10 cellular contexts compared by ENCODE assay signal in the genomic region with DNA sequence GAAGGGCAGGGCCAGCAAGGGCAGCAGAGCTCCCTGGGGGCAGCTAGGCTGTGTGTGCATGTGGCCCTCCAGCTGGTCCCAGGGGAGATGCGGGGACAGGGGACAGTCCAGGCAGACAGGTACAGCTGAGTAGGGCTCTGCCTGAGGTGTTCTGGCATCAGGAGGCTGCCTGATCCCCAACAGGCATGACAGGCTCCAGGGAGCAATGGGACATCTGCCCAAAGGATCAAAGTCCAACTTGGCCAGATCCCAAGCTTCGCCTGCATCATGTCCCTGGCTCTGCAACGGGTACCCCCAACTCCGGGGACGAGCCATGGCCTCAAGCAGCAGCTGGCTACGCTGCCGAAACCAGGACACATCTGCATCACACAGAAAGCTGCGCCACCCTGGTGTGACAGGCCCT. TPM values are rescaled to one million over a fixed set of nuclear protein-coding genes. Genes with fewer than 3 reads are reported as not detected.
DNase-seq lines count a peak whose midpoint lies in the region; ATAC-seq, FAIRE-seq and TF ChIP-seq lines count a peak whose summit lies in the region.
"Had no signal": no experiment of that assay in that cellular context is flagged by ENCODE, and none has a peak within 500 bp of the region (broad histone marks: within the 10 kb centered on the region; RNA-seq: fewer than 3 reads in every experiment).

No MANE protein-coding gene starts in this region.

- H3K9ac ChIP-seq in GM23248: peak overlapping the region; percentile 92; the same call in 1 of the 2 replicates

- peaks cover 12% of the 10 kb centered on the region for H3K36me3 Mint-ChIP-seq in nephron progenitor cell (ENCODE audit: low read depth)

- peaks cover 47% of the 10 kb centered on the region for H3K4me1 Mint-ChIP-seq in nephron progenitor cell

- TF ChIP-seq CTCF in A549 (IDR thresholded peaks at IDR 0.05): no peak
- TF ChIP-seq CTCF in breast epithelium (IDR thresholded peaks at IDR 0.05): no peak
- TF ChIP-seq CTCF in nephron progenitor cell (IDR thresholded peaks at IDR 0.05): no peak

- no peak for TF ChIP-seq EP300 in A549 (IDR thresholded peaks at IDR 0.05)

- peaks cover 63% of the 10 kb centered on the region for H3K79me2 ChIP-seq in GM23248 (ENCODE audit: insufficient read depth)

- no peaks in the 10 kb centered on the region for H3K9me2 ChIP-seq in GM23248 (ENCODE audit: insufficient read depth)

- POLR2A ChIA-PET in A549 (lab: Yijun Ruan, JAX): no interaction called here

- peaks cover 55% of the 10 kb centered on the region for H3K4me1 ChIP-seq in A549
- H3K4me1 ChIP-seq in GM23248 (ENCODE audit: insufficient read depth): peaks cover 34% of the 10 kb centered on the region
- H3K4me1 ChIP-seq in breast epithelium: peaks cover 19 to 31% of the 10 kb centered on the region in 2 donors

- H3K36me3 ChIP-seq in GM23248 (ENCODE audit: low read depth): peaks cover 6% of the 10 kb centered on the region; the same call in 1 of the 2 replicates
- no peaks in the 10 kb centered on the region for H3K36me3 ChIP-seq in breast epithelium

- TF ChIP-seq RAD21 in A549 (conservative IDR thresholded peaks at IDR 0.05 in 1 of 2, IDR thresholded peaks at IDR 0.05 in 1 of 2): no peak

- H3K27me3 Mint-ChIP-seq in nephron progenitor cell (ENCODE audit: low read depth, poor library complexity): no peaks in the 10 kb centered on the region

- H2AFZ ChIP-seq in GM23248: no peak overlapping the region

- no peak for ATAC-seq in A549

- CTCF ChIA-PET in A549 (lab: Yijun Ruan, JAX): interaction anchor here (0.7 kb wide), 1 partner anchor 21 kb away, joined by 6 read pairs; no protein-coding TSS in a partner anchor

- H3K27ac ChIP-seq in A549 (peak overlapping the region in 1 of 2 experiments; percentile 96; a peak in 1 of 6 replicates), GM23248 (no peak overlapping the region), breast epithelium (peak overlapping the region; percentile 99 to 100)

- H3K9me3 ChIP-seq in A549: no peaks in the 10 kb centered on the region
- no peaks in the 10 kb centered on the region for H3K9me3 ChIP-seq in GM23248 (ENCODE audit: low read depth)
- H3K9me3 ChIP-seq in breast epithelium: no peaks in the 10 kb centered on the region

- TF ChIP-seq POLR2A in A549 (IDR thresholded peaks at IDR 0.05; ENCODE audit: low read length) (no peak), breast epithelium (IDR thresholded peaks at IDR 0.05) (no peak)

- peaks cover 18% of the 10 kb centered on the region for H3F3A ChIP-seq in GM23248 (ENCODE audit: insufficient read depth)

- no peaks in the 10 kb centered on the region for H3K27me3 ChIP-seq in GM23248 (replicated peaks; ENCODE audit: insufficient read depth)
- no peaks in the 10 kb centered on the region for H3K27me3 ChIP-seq in breast epithelium

- H3K9me3 Mint-ChIP-seq in nephron progenitor cell: no peaks in the 10 kb centered on the region

- in situ Hi-C loops in GM23248 (cut with MboI): loop anchor here (5.0 kb wide), 1 partner anchor 84 kb away; no protein-coding TSS in a partner anchor

- H3K4me2 ChIP-seq in A549: peak overlapping the region; percentile 91; the same call in 2 of the 3 replicates
- no peak overlapping the region for H3K4me2 ChIP-seq in GM23248 (ENCODE audit: unreplicated experiment)

- H3K4me3 ChIP-seq in A549 (no peak overlapping the region), GM23248 (no peak overlapping the region), breast epithelium (no peak overlapping the region)

- DNase-seq in A549 (ENCODE audit: low read depth in 1 of 2, low spot score in 1 of 2): no peak
- no peak for DNase-seq in GM23248
- no peak for DNase-seq in breast epithelium (ENCODE audit: low spot score in 2 of 2)
- DNase-seq in nephron progenitor cell: no peak
- no peak for DNase-seq in NCI-H2081 (lab: John Stamatoyannopoulos, UW)
- no peak for DNase-seq in activated CD4-positive, CD25-positive, alpha-beta regulatory T cell treated with anti-CD3 and anti-CD28 coated beads, Interleukin-2, amount 50 U/mL, for 72 hours
- DNase-seq in NCI-H2171 (lab: John Stamatoyannopoulos, UW): no peak
- no peak for DNase-seq in stimulated activated naive CD4-positive, alpha-beta T cell treated with Interleukin-2 at 50 U/mL for 16 hours (lab: John Stamatoyannopoulos, UW)
- DNase-seq: activated CD8-positive, alpha-beta memory T cell treated with anti-CD3 and anti-CD28 coated beads, Interleukin-2, amount 50 U/mL, for 48 hours; NCI-H82 had no signal

- 70% methylated on average over 6 of the region's 8 CpGs for WGBS in A549 (ENCODE audit: missing lambda C conversion rate)
- WGBS in GM23248 (ENCODE audit: low coverage in 1 of 2, low lambda C conversion rate in 2 of 2, missing lambda C conversion rate in 2 of 2), 2 experiments: 43 to 52% methylated on average over 8 of the region's 8 CpGs

- intact Hi-C loops in breast epithelium (cut with DNase I; ENCODE audit: low total_unique reads): no loop called here

- no peak for FAIRE-seq in A549 (lab: Jason Lieb, UNC)

- H3K4me3 Mint-ChIP-seq in nephron progenitor cell: no peak overlapping the region

- no peaks in the 10 kb centered on the region for H4K20me1 ChIP-seq in GM23248 (ENCODE audit: insufficient read depth)

- peak overlapping the region; percentile 32 for H3K27ac Mint-ChIP-seq in nephron progenitor cell

TF ChIP-seq in A549, 52 proteins besides CTCF, POLR2A, EP300 and RAD21 (continues in another document):
- no peak for TF ChIP-seq SMC3 (IDR thresholded peaks at IDR 0.05)
- no peak for TF ChIP-seq SREBF2 (IDR thresholded peaks at IDR 0.05)
- no peak for TF ChIP-seq FOSL2 (IDR thresholded peaks at IDR 0.05)
- TF ChIP-seq FOSL2 (CRISPR knock-in tag; IDR thresholded peaks at IDR 0.05): no peak
- no peak for TF ChIP-seq HOXB5 (CRISPR knock-in tag; IDR thresholded peaks at IDR 0.05)
- TF ChIP-seq EHMT2 (IDR thresholded peaks at IDR 0.05; ENCODE audit: low read depth): no peak
- TF ChIP-seq POLR2AphosphoS2 (conservative IDR thresholded peaks at IDR 0.05; ENCODE audit: low read length): no peak
- TF ChIP-seq CBX8 (IDR thresholded peaks at IDR 0.05): no peak
- TF ChIP-seq ZNF302 (CRISPR knock-in tag; IDR thresholded peaks at IDR 0.05): no peak
- no peak for TF ChIP-seq EHF (CRISPR knock-in tag; IDR thresholded peaks at IDR 0.05)
- TF ChIP-seq MAZ (IDR thresholded peaks at IDR 0.05; ENCODE audit: borderline replicate concordance, low read depth, low read length): no peak
- TF ChIP-seq CHD2 (IDR thresholded peaks at IDR 0.05; ENCODE audit: low read length, partially characterized antibody): no peak
- TF ChIP-seq ZSCAN20 (CRISPR knock-in tag; IDR thresholded peaks at IDR 0.05): no peak
- no peak for TF ChIP-seq NPAS2 (CRISPR knock-in tag; IDR thresholded peaks at IDR 0.05; ENCODE audit: borderline replicate concordance)

RNA-seq across cellular contexts. Expression of a gene that starts 21.8 kb away (rescaled TPM):
- 8.5 and 9.4 TPM in 2 replicates for polyA plus RNA-seq in A549 (2011; rRNA removed)
- 8.6 and 8.9 TPM in 2 replicates for polyA plus RNA-seq in A549 (2012; cell fraction: cytosol; rRNA removed)
- polyA plus RNA-seq in A549 (2012; cell fraction: nucleus; rRNA removed): 21.4 and 21.5 TPM in 2 replicates
- polyA plus RNA-seq in A549 (2017; fragmentation: RNase III; extraction: RNeasy Plus Mini Kit Qiagen cat#74134 plus additional on column Dnase treatment): 5.8 to 6.6 TPM (median 6.1 TPM) in 3 replicates
- 12.5 and 13.1 TPM in 2 replicates for polyA minus RNA-seq in A549 (2011; rRNA and poly(A)+ RNA removed)
- 8.4 and 9.5 TPM in 2 replicates for total RNA-seq in GM23248 (2014; rRNA removed; shearing (Covaris generic))
- polyA plus RNA-seq in GM23248 (2016; fragmentation: Nextera tagmentation; extraction: Ambion mirVana): 4.2 and 4.6 TPM in 2 replicates
- total RNA-seq in breast epithelium: 1 to 10 TPM; 8.2 to 8.6 (median 8.2) TPM

RNA-seq across cellular contexts. Expression of a gene that starts 28.3 kb away (rescaled TPM):
- polyA plus RNA-seq in A549 (2011; rRNA removed) (139 and 303 TPM in 2 replicates), A549 (2017; fragmentation: RNase III; extraction: RNeasy Plus Mini Kit Qiagen cat#74134 plus additional on column Dnase treatment) (417 to 485 TPM (median 420 TPM) in 3 replicates), GM23248 (2016; fragmentation: Nextera tagmentation; extraction: Ambion mirVana) (535 and 552 TPM in 2 replicates)
- 117 and 193 TPM in 2 replicates for polyA plus RNA-seq in A549 (2012; cell fraction: cytosol; rRNA removed)
- 29.3 and 61.3 TPM in 2 replicates for polyA plus RNA-seq in A549 (2012; cell fraction: nucleus; rRNA removed)
- 10.5 and 15.8 TPM in 2 replicates for polyA minus RNA-seq in A549 (2011; rRNA and poly(A)+ RNA removed)
- 150 and 244 TPM in 2 replicates for total RNA-seq in GM23248 (2014; rRNA removed; shearing (Covaris generic))
- 100 to 1,000 TPM; 270 to 343 (median 333) TPM for total RNA-seq in breast epithelium

RNA-seq across cellular contexts. Expression of a gene that starts 28.4 kb away (rescaled TPM):
- polyA plus RNA-seq in A549 (2011; rRNA removed) (19.8 and 22.9 TPM in 2 replicates), A549 (2017; fragmentation: RNase III; extraction: RNeasy Plus Mini Kit Qiagen cat#74134 plus additional on column Dnase treatment) (24.6 to 26.7 TPM (median 25.7 TPM) in 3 replicates), GM23248 (2016; fragmentation: Nextera tagmentation; extraction: Ambion mirVana) (14.0 and 14.9 TPM in 2 replicates)
- 26.0 and 26.1 TPM in 2 replicates for polyA plus RNA-seq in A549 (2012; cell fraction: cytosol; rRNA removed)
- 17.5 and 19.2 TPM in 2 replicates for polyA plus RNA-seq in A549 (2012; cell fraction: nucleus; rRNA removed)
- polyA minus RNA-seq in A549 (2011; rRNA and poly(A)+ RNA removed): 11.1 and 14.0 TPM in 2 replicates
- 10.1 and 10.6 TPM in 2 replicates for total RNA-seq in GM23248 (2014; rRNA removed; shearing (Covaris generic))
- total RNA-seq in breast epithelium: 10 to 100 TPM; 12.5 to 14.7 (median 13.9) TPM

RNA-seq across cellular contexts. Expression of a gene that starts 35.6 kb away (rescaled TPM):
- polyA plus RNA-seq in A549 (2011; rRNA removed) (94.3 and 104 TPM in 2 replicates), A549 (2017; fragmentation: RNase III; extraction: RNeasy Plus Mini Kit Qiagen cat#74134 plus additional on column Dnase treatment) (86.8 to 90.1 TPM (median 87.5 TPM) in 3 replicates), GM23248 (2016; fragmentation: Nextera tagmentation; extraction: Ambion mirVana) (215 and 223 TPM in 2 replicates)
- polyA plus RNA-seq in A549 (2012; cell fraction: cytosol; rRNA removed): 150 and 186 TPM in 2 replicates
- polyA plus RNA-seq in A549 (2012; cell fraction: nucleus; rRNA removed): 107 and 157 TPM in 2 replicates
- polyA minus RNA-seq in A549 (2011; rRNA and poly(A)+ RNA removed): 97.4 and 118 TPM in 2 replicates
- total RNA-seq in GM23248 (2014; rRNA removed; shearing (Covaris generic)): 153 and 154 TPM in 2 replicates
- 10 to 100 TPM; 65.6 to 90.1 (median 77.0) TPM for total RNA-seq in breast epithelium

RNA-seq across cellular contexts. Expression of a gene that starts 38.4 kb away (rescaled TPM):
- polyA plus RNA-seq in A549 (2011; rRNA removed): 10.0 and 12.6 TPM in 2 replicates
- 11.8 and 15.0 TPM in 2 replicates for polyA plus RNA-seq in A549 (2012; cell fraction: cytosol; rRNA removed)
- polyA plus RNA-seq in A549 (2012; cell fraction: nucleus; rRNA removed): 87.1 and 98.2 TPM in 2 replicates
- polyA plus RNA-seq in A549 (2017; fragmentation: RNase III; extraction: RNeasy Plus Mini Kit Qiagen cat#74134 plus additional on column Dnase treatment): 16.7 to 20.9 TPM (median 20.5 TPM) in 3 replicates
- 27.0 and 33.1 TPM in 2 replicates for polyA minus RNA-seq in A549 (2011; rRNA and poly(A)+ RNA removed)
- 5.5 and 8.0 TPM in 2 replicates for total RNA-seq in GM23248 (2014; rRNA removed; shearing (Covaris generic))
- 3.3 and 4.9 TPM in 2 replicates for polyA plus RNA-seq in GM23248 (2016; fragmentation: Nextera tagmentation; extraction: Ambion mirVana)
- 100 to 1,000 TPM in 2 of 3 donors, 10 to 100 TPM in 1; 60.2 to 182 (median 148) TPM for total RNA-seq in breast epithelium
